1 cellular context compared by ENCODE assay signal in genomic region chr14:57317248-57317833, GRCh38.
TF ChIP-seq lines count a peak whose summit lies in the region.

No MANE protein-coding gene starts in this region.

TF ChIP-seq in HepG2, 621 proteins besides CTCF, POLR2A, EP300 and RAD21 (continued from another document):
- TF ChIP-seq, protein P1, sequence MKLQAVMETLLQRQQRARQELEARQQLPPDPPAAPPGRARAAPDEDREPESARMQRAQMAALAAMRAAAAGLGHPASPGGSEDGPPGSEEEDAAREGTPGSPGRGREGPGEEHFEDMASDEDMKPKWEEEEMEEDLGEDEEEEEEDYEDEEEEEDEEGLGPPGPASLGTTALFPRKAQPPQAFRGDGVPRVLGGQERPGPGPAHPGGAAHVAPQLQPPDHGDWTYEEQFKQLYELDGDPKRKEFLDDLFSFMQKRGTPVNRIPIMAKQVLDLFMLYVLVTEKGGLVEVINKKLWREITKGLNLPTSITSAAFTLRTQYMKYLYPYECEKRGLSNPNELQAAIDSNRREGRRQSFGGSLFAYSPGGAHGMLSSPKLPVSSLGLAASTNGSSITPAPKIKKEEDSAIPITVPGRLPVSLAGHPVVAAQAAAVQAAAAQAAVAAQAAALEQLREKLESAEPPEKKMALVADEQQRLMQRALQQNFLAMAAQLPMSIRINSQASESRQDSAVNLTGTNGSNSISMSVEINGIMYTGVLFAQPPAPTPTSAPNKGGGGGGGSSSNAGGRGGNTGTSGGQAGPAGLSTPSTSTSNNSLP (IDR thresholded peaks at IDR 0.05; ENCODE audit: low read depth, low read length): peak; percentile 27; the same call in 1 of the 2 replicates
- TF ChIP-seq CHD4 (IDR thresholded peaks at IDR 0.05; ENCODE audit: borderline replicate concordance, low read length) (no peak), ZNF547 (CRISPR knock-in tag; IDR thresholded peaks at IDR 0.05) (no peak), DPF2 (CRISPR knock-in tag; IDR thresholded peaks at IDR 0.05; ENCODE audit: borderline replicate concordance, low read depth) (no peak), KLF6 (CRISPR knock-in tag; IDR thresholded peaks at IDR 0.05) (no peak), NR1H2 (CRISPR knock-in tag; IDR thresholded peaks at IDR 0.05; ENCODE audit: borderline replicate concordance, low read depth) (no peak), RERE (CRISPR knock-in tag; IDR thresholded peaks at IDR 0.05; ENCODE audit: low read depth) (no peak), STAT5B (CRISPR knock-in tag; IDR thresholded peaks at IDR 0.05) (no peak), SMAD3 (CRISPR knock-in tag; IDR thresholded peaks at IDR 0.05) (0 out of 2 replicates have a peak, but pooled peaks have one; percentile 30), ZMYM4 (CRISPR knock-in tag; IDR thresholded peaks at IDR 0.05) (no peak), MIER2 (CRISPR knock-in tag; IDR thresholded peaks at IDR 0.05) (no peak)
- TF ChIP-seq, protein P2, sequence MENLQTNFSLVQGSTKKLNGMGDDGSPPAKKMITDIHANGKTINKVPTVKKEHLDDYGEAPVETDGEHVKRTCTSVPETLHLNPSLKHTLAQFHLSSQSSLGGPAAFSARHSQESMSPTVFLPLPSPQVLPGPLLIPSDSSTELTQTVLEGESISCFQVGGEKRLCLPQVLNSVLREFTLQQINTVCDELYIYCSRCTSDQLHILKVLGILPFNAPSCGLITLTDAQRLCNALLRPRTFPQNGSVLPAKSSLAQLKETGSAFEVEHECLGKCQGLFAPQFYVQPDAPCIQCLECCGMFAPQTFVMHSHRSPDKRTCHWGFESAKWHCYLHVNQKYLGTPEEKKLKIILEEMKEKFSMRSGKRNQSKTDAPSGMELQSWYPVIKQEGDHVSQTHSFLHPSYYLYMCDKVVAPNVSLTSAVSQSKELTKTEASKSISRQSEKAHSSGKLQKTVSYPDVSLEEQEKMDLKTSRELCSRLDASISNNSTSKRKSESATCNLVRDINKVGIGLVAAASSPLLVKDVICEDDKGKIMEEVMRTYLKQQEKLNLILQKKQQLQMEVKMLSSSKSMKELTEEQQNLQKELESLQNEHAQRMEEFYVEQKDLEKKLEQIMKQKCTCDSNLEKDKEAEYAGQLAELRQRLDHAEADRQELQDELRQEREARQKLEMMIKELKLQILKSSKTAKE (CRISPR knock-in tag; IDR thresholded peaks at IDR 0.05; ENCODE audit: borderline replicate concordance): no peak
